8 cellular contexts compared by ENCODE assay signal in the genomic region with DNA sequence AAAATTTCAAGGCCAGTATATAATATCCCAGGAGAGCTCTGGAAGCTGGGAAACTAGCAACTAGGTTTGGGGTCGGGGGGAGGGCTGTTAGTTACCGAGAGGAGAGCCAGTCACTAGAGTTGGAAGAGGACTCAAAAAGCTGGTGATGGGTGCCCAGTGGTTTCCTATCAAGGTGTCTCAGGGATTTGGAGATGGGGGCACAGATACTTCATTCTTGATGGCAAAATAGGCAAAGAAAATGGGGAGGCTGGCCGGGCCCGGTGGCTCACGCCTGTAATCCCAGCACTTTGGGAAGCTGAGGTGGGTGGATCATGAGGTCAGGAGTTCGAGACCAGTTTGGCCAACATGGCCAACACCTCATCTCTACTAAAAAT. TPM values are rescaled to one million over a fixed set of nuclear protein-coding genes. Genes with fewer than 3 reads are reported as not detected.
A peak's percentile ranks its signal among the peaks of the same experiment; 100 is the strongest.
DNase-seq lines count a peak whose midpoint lies in the region; ATAC-seq and TF ChIP-seq lines count a peak whose summit lies in the region.

No MANE protein-coding gene starts in this region.

- peaks cover 51 to 63% of the 10 kb centered on the region in 2 donors for H3K4me1 Mint-ChIP-seq in natural killer cell

- H3K9me3 ChIP-seq in Karpas-422 (ENCODE audit: low read length), result no peaks in the 10 kb centered on the region
- H3K9me3 ChIP-seq in colonic mucosa, result no peaks in the 10 kb centered on the region

- peak overlapping the region; percentile 86 for H3K4me3 Mint-ChIP-seq in natural killer cell

- H3K27ac ChIP-seq in Karpas-422 (ENCODE audit: low read length) (peak overlapping the region; percentile 34), colonic mucosa (peak overlapping the region; percentile 93)

- no peaks in the 10 kb centered on the region for H3K9me3 Mint-ChIP-seq in natural killer cell

- TF ChIP-seq CTCF in AG09309 (IDR thresholded peaks at IDR 0.05; ENCODE audit: control insufficient read depth, insufficient read depth, low read depth, low read length, missing control alignments) (no peak), colonic mucosa (IDR thresholded peaks at IDR 0.05) (no peak), natural killer cell (IDR thresholded peaks at IDR 0.05) (no peak)

- DNase-seq in AG09309 (ENCODE audit: low read depth), result no peak
- DNase-seq in Karpas-422, result peak; percentile 42
- no peak for DNase-seq in colonic mucosa
- no peak for DNase-seq in natural killer cell
- DNase-seq in stimulated activated CD4-positive, alpha-beta T cell treated with anti-CD3 and anti-CD28 coated beads, Interleukin-15, amount 100 ng/mL, for 24 hours, result no peak
- DNase-seq in activated effector memory CD4-positive, alpha-beta T cell treated with anti-CD3 and anti-CD28 coated beads, Interleukin-2, amount 50 U/mL, for 16 hours, result no peak

- intact Hi-C loops in colonic mucosa (cut with DNase I) (loop anchor here (10.0 kb wide), 1 partner anchor 97 kb away; a partner anchor contains a TSS), natural killer cell (cut with micrococcal nuclease) (loop anchor here (2.0 to 5.0 kb wide), 2 partner anchors 15 to 209 kb away; a partner anchor contains a TSS)

- peak overlapping the region; percentile 72 for H3K4me3 ChIP-seq in AG09309 (ENCODE audit: control insufficient read depth, low read depth, low read length)
- H3K4me3 ChIP-seq in Karpas-422 (ENCODE audit: low read length), result peak overlapping the region; percentile 83
- peak overlapping the region; percentile 88 for H3K4me3 ChIP-seq in colonic mucosa

- peaks cover 10% of the 10 kb centered on the region; the same call in 1 of the 2 replicates for H3K36me3 ChIP-seq in Karpas-422 (ENCODE audit: insufficient read depth, low read length)
- peaks cover 4% of the 10 kb centered on the region for H3K36me3 ChIP-seq in colonic mucosa

- ATAC-seq in natural killer cell (no peak), HG03196 (IDR thresholded peaks at IDR 0.05; ENCODE audit: unreplicated experiment) (no peak), GM21786 (IDR thresholded peaks at IDR 0.05; ENCODE audit: unreplicated experiment) (no peak)

- peak overlapping the region; percentile 100 for H3K27ac Mint-ChIP-seq in natural killer cell

- H3K36me3 Mint-ChIP-seq in natural killer cell, result no peaks in the 10 kb centered on the region

- H3K4me1 ChIP-seq in Karpas-422 (ENCODE audit: low read length), result peaks cover 50% of the 10 kb centered on the region
- H3K4me1 ChIP-seq in colonic mucosa, result peaks cover 7% of the 10 kb centered on the region

- H3K9ac ChIP-seq in Karpas-422 (ENCODE audit: low read length) (peak overlapping the region; percentile 82), colonic mucosa (ENCODE audit: low read depth in 2 of 2, low read length in 2 of 2) (peak overlapping the region; percentile 78 to 89)

- H3K27me3 ChIP-seq in Karpas-422 (ENCODE audit: low read length), result no peaks in the 10 kb centered on the region
- no peaks in the 10 kb centered on the region for H3K27me3 ChIP-seq in colonic mucosa

- H4K20me1 ChIP-seq in Karpas-422 (ENCODE audit: insufficient read depth, low read depth, low read length), result no peaks in the 10 kb centered on the region

- H3K79me2 ChIP-seq in Karpas-422 (ENCODE audit: low read length), result peaks cover 26% of the 10 kb centered on the region

- no peaks in the 10 kb centered on the region for H3K27me3 Mint-ChIP-seq in natural killer cell (ENCODE audit: low read depth in 2 of 2)

- H3K4me2 ChIP-seq in Karpas-422 (ENCODE audit: low read depth, low read length, poor library complexity, severe bottlenecking), result peak overlapping the region; percentile 84

- no peaks in the 10 kb centered on the region for H3K9me2 ChIP-seq in Karpas-422 (replicated peaks; ENCODE audit: insufficient read depth, low read length)

- no peak overlapping the region for H2AFZ ChIP-seq in Karpas-422 (ENCODE audit: low read length)

RNA-seq across cellular contexts. Expression of a gene that starts 0.8 kb away (rescaled TPM):
- total RNA-seq in Karpas-422 (2014; rRNA removed; shearing (Covaris generic); ENCODE audit: low replicate concordance), result 32.6 and 66.6 TPM in 2 replicates
- 10 to 100 TPM; 21.9 to 39.5 TPM for total RNA-seq in colonic mucosa
- 100 to 1,000 TPM; 262 to 392 (median 322) TPM for total RNA-seq in natural killer cell

RNA-seq across cellular contexts. Expression of a gene that starts 6.3 kb away (rescaled TPM):
- total RNA-seq in Karpas-422 (2014; rRNA removed; shearing (Covaris generic); ENCODE audit: low replicate concordance), result 223 and 260 TPM in 2 replicates
- total RNA-seq in colonic mucosa (100 to 1,000 TPM; 145 to 172 TPM), natural killer cell (100 to 1,000 TPM; 166 to 186 (median 184) TPM)

RNA-seq across cellular contexts. Expression of a gene that starts 8.2 kb away (rescaled TPM):
- total RNA-seq in Karpas-422 (2014; rRNA removed; shearing (Covaris generic); ENCODE audit: low replicate concordance), result 16.3 and 16.7 TPM in 2 replicates
- total RNA-seq in colonic mucosa (10 to 100 TPM in 1 of 2 donors, 1 to 10 TPM in 1; 5.3 to 10.4 TPM), natural killer cell (10 to 100 TPM; 43.5 to 61.6 (median 55.8) TPM)

RNA-seq across cellular contexts. Expression of a gene that starts 20.0 kb away (rescaled TPM):
- 37.8 and 42.8 TPM in 2 replicates for total RNA-seq in Karpas-422 (2014; rRNA removed; shearing (Covaris generic); ENCODE audit: low replicate concordance)
- total RNA-seq in colonic mucosa (10 to 100 TPM; 15.8 to 74.6 TPM), natural killer cell (1 to 10 TPM; 2.7 to 4.6 (median 3.3) TPM)

RNA-seq across cellular contexts. Expression of a gene that starts 42.8 kb away (rescaled TPM):
- 5.1 and 6.8 TPM in 2 replicates for total RNA-seq in Karpas-422 (2014; rRNA removed; shearing (Covaris generic); ENCODE audit: low replicate concordance)
- total RNA-seq in colonic mucosa (1 to 10 TPM; 4.8 to 8.1 TPM), natural killer cell (1 to 10 TPM; 3.8 to 5.1 (median 3.9) TPM)
